Comparison of ENCODE assay signal across 8 cellular contexts in genomic region chr19:1261863-1262686, GRCh38. TPM values are rescaled to one million over a fixed set of nuclear protein-coding genes. Genes with fewer than 3 reads are reported as not detected.
DNase-seq lines count a peak whose midpoint lies in the region; ATAC-seq and TF ChIP-seq lines count a peak whose summit lies in the region.

No MANE protein-coding gene starts in this region.

- peak; percentile 67 for DNase-seq in COLO668 (lab: John Stamatoyannopoulos, UW; ENCODE audit: unreplicated experiment)
- DNase-seq in MG63, result peak; percentile 99
- DNase-seq in ascending aorta (ENCODE audit: low spot score in 2 of 2), result peak; percentile 85 to 94
- no peak for DNase-seq in smooth muscle cell (lab: John Stamatoyannopoulos, UW; ENCODE audit: unreplicated experiment)
- no peak for DNase-seq in GM19238 (ENCODE audit: insufficient read length, low spot score)
- no peak for DNase-seq in NCI-H82 (lab: John Stamatoyannopoulos, UW)

- H3K79me2 ChIP-seq in smooth muscle cell (ENCODE audit: low read depth), result peaks cover 10% of the 10 kb centered on the region

- H3K27ac ChIP-seq in ascending aorta (peak overlapping the region; percentile 96 to 99), smooth muscle cell (ENCODE audit: low read depth) (peak overlapping the region; percentile 97)

- H3K27me3 ChIP-seq in MG63, result no peaks in the 10 kb centered on the region
- H3K27me3 ChIP-seq in ascending aorta, result no peaks in the 10 kb centered on the region
- no peaks in the 10 kb centered on the region for H3K27me3 ChIP-seq in smooth muscle cell (ENCODE audit: low read depth)

- peaks cover 8% of the 10 kb centered on the region for H3K36me3 ChIP-seq in MG63
- H3K36me3 ChIP-seq in ascending aorta, result peaks cover 11 to 12% of the 10 kb centered on the region in 2 donors
- H3K36me3 ChIP-seq in smooth muscle cell (ENCODE audit: low read depth), result no peaks in the 10 kb centered on the region

- H4K20me1 ChIP-seq in smooth muscle cell (ENCODE audit: low read depth), result peaks cover 30% of the 10 kb centered on the region

- H3K4me1 ChIP-seq in ascending aorta (peaks cover 25 to 60% of the 10 kb centered on the region in 2 donors), smooth muscle cell (ENCODE audit: low read depth) (peaks cover 42% of the 10 kb centered on the region)

- no peaks in the 10 kb centered on the region for H3K9me3 ChIP-seq in MG63
- H3K9me3 ChIP-seq in ascending aorta, result no peaks in the 10 kb centered on the region
- peaks cover 4% of the 10 kb centered on the region for H3K9me3 ChIP-seq in iPS-18c (ENCODE audit: control insufficient read depth, insufficient read depth, low read length)
- no peaks in the 10 kb centered on the region for H3K9me3 ChIP-seq in smooth muscle cell (replicated peaks; ENCODE audit: low read depth)

- TF ChIP-seq CTCF in ascending aorta (IDR thresholded peaks at IDR 0.05), result no peak
- no peak for TF ChIP-seq CTCF in smooth muscle cell (IDR thresholded peaks at IDR 0.05; ENCODE audit: borderline replicate concordance, insufficient read depth, poor library complexity, severe bottlenecking)

- ATAC-seq in GM21825 (IDR thresholded peaks at IDR 0.05; ENCODE audit: unreplicated experiment), result no peak

- peak overlapping the region; percentile 66 for H3K4me3 ChIP-seq in MG63
- peak overlapping the region; percentile 76 to 83 for H3K4me3 ChIP-seq in ascending aorta
- peak overlapping the region; percentile 86 for H3K4me3 ChIP-seq in iPS-18c (ENCODE audit: insufficient read depth, low read depth, low read length)
- H3K4me3 ChIP-seq in smooth muscle cell, result peak overlapping the region; percentile 64

- no peak overlapping the region for H2AFZ ChIP-seq in smooth muscle cell (ENCODE audit: low read depth)

- H3K9ac ChIP-seq in smooth muscle cell (ENCODE audit: low read depth), result peak overlapping the region; percentile 96

- peaks cover 49% of the 10 kb centered on the region for H3F3A ChIP-seq in smooth muscle cell (ENCODE audit: low read depth)

- H3K4me2 ChIP-seq in smooth muscle cell, result peak overlapping the region; percentile 95

- 27% methylated on average over 19 of the region's 28 CpGs for WGBS in smooth muscle cell (ENCODE audit: low lambda C conversion rate)

- intact Hi-C loops in ascending aorta (cut with DNase I), result loop anchor here (1.0 kb wide), 1 partner anchor 9 kb away; no protein-coding TSS in a partner anchor

RNA-seq across cellular contexts. Expression of gene CIRBP, which starts 7.1 kb away (rescaled TPM):
- 64.1 and 68.5 TPM in 2 replicates for total RNA-seq in MG63 (2014; rRNA removed; shearing (Covaris generic); ENCODE audit: low replicate concordance)
- 442 TPM for total RNA-seq in ascending aorta
- 119 and 122 TPM in 2 replicates for total RNA-seq in smooth muscle cell
- 215 and 235 TPM in 2 replicates for polyA plus RNA-seq in smooth muscle cell

RNA-seq across cellular contexts. Expression of gene FAM174C, which starts 13.3 kb away (rescaled TPM):
- total RNA-seq in MG63 (2014; rRNA removed; shearing (Covaris generic); ENCODE audit: low replicate concordance), result 32.2 and 57.2 TPM in 2 replicates
- total RNA-seq in ascending aorta, result 156 TPM
- 33.4 and 41.5 TPM in 2 replicates for total RNA-seq in smooth muscle cell
- 75.6 and 78.1 TPM in 2 replicates for polyA plus RNA-seq in smooth muscle cell

RNA-seq across cellular contexts. Expression of gene MIDN, which starts 13.7 kb away (rescaled TPM):
- total RNA-seq in MG63 (2014; rRNA removed; shearing (Covaris generic); ENCODE audit: low replicate concordance), result 4.6 and 5.7 TPM in 2 replicates
- total RNA-seq in ascending aorta (307 TPM), smooth muscle cell (25.0 and 58.5 TPM in 2 replicates)
- polyA plus RNA-seq in smooth muscle cell, result 65.3 and 70.6 TPM in 2 replicates

RNA-seq across cellular contexts. Expression of gene ATP5F1D, which starts 20.5 kb away (rescaled TPM):
- total RNA-seq in MG63 (2014; rRNA removed; shearing (Covaris generic); ENCODE audit: low replicate concordance), result 29.4 and 33.8 TPM in 2 replicates
- 232 TPM for total RNA-seq in ascending aorta
- total RNA-seq in smooth muscle cell, result 29.1 and 68.8 TPM in 2 replicates
- polyA plus RNA-seq in smooth muscle cell, result 265 and 272 TPM in 2 replicates

RNA-seq across cellular contexts. Expression of gene EFNA2, which starts 23.6 kb away (rescaled TPM):
- 0.76 TPM in 1 of 2 replicates, not detected in the other for total RNA-seq in MG63 (2014; rRNA removed; shearing (Covaris generic); ENCODE audit: low replicate concordance)
- not detected for total RNA-seq in ascending aorta
- 6.2 and 7.4 TPM in 2 replicates for total RNA-seq in smooth muscle cell
- 0.89 and 1.2 TPM in 2 replicates for polyA plus RNA-seq in smooth muscle cell

Comparison
In these comparisons a context has a peak if more than half of its experiments do, and no peak if none do; other contexts are left out.
1. DNase-seq: peak in COLO668 (single experiment), MG63 (single experiment) and ascending aorta (2 of 2); none in smooth muscle cell (single experiment), GM19238 (single experiment) and NCI-H82 (single experiment).
2. Peak in every context shown above with its lines, with median percentiles within 50 percentile points of each other: H3K4me3 ChIP-seq.